Comparison of ENCODE assay signal across 30 cellular contexts in genomic region chr20:61728326-61728725, GRCh38.
"Had no signal": no experiment of that assay in that cellular context is flagged by ENCODE, and none has a peak within 500 bp of the region (broad histone marks: within the 10 kb centered on the region; RNA-seq: fewer than 3 reads in every experiment).

No MANE protein-coding gene starts in this region.

- H3K27me3 Mint-ChIP-seq: activated CD4-positive, alpha-beta T cell treated with anti-CD3 and anti-CD28 coated beads, Interleukin-2, amount 10 ng/mL, durations not matched to agents 7 days and 5 days; brain had no signal

- H3K4me3 ChIP-seq: adrenal gland, PC-9, SJSA1 had no signal

- H3K27me3 ChIP-seq: adrenal gland had no signal

- H3K36me3 Mint-ChIP-seq: activated naive CD4-positive, alpha-beta T cell treated with anti-CD3 and anti-CD28 coated beads, Interleukin-2, amount 50 U/mL, for 72 hours; brain had no signal

- H3K4me3 Mint-ChIP-seq: activated CD4-positive, alpha-beta T cell treated with anti-CD3 and anti-CD28 coated beads, Interleukin-2, amount 10 ng/mL, durations not matched to agents 7 days and 5 days; activated naive CD4-positive, alpha-beta T cell treated with anti-CD3 and anti-CD28 coated beads for 36 hours; activated T-cell treated with anti-CD3 and anti-CD28 coated beads, Interleukin-2, amount 50 U/mL, for 4 hours; activated T-helper 1 cell treated with anti-CD3 and anti-CD28 coated beads, Interleukin-12 subunit alpha, Interleukin-12 subunit beta, Interleukin-2, Interleukin-4 antibody, amounts not matched to agents 30 ng/mL and 10 ng/mL and 1 ng/mL, durations not matched to agents 14 hours and 24 hours and 36 hours; T-helper 1 cell treated with Interleukin-12 subunit alpha and Interleukin-12 subunit beta and Interleukin-4 antibody, amounts not matched to agents 30 μg/mL and 1 μg/mL, for 36 hours; T-helper 2 cell treated with Interferon-gamma antibody and Interleukin-4, amounts not matched to agents 5 μg/mL and 100 μg/mL, for 36 hours had no signal

- H3K27ac ChIP-seq: adrenal gland, PC-9, RWPE1, SJSA1 had no signal

- H3K9ac ChIP-seq: SK-N-SH had no signal

- H3K9me3 ChIP-seq: adrenal gland, SK-N-SH had no signal

- DNase-seq: activated CD4-positive, alpha-beta T cell treated with anti-CD3 and anti-CD28 coated beads, Interleukin-2, amount 10 ng/mL, durations not matched to agents 7 days and 5 days; activated CD4-positive, alpha-beta T cell treated with anti-CD3 and anti-CD28 coated beads, Interleukin-2, amount 50 U/mL, for 48 hours; activated CD8-positive, alpha-beta memory T cell treated with anti-CD3 and anti-CD28 coated beads, Interleukin-2, amount 50 U/mL, for 4 hours; activated gamma-delta T cell treated with Interleukin-2 at 50 U/mL for 16 hours; activated naive CD4-positive, alpha-beta T cell treated with anti-CD3 and anti-CD28 coated beads for 36 hours; activated T-cell treated with anti-CD3 and anti-CD28 coated beads for 4 hours; activated T-cell treated with anti-CD3 and anti-CD28 coated beads, Interleukin-2, amount 50 U/mL, for 4 hours; adrenal gland; NCI-H1092 treated with DMSO at 0.1 percent for 48 hours; NCI-H146; NCI-H2029 treated with DMSO at 0.1 percent for 48 hours; NCI-H2107; NCI-H2171; NCI-H510A; NCI-H526; NCI-H748 treated with DMSO at 0.1 percent for 48 hours; NK-92 treated with Interleukin-12 subunit alpha and Interleukin-12 subunit beta, amount 100 ng/mL, for 24 hours; PC-9; SHP77; SK-N-SH had no signal

- H3K4me1 ChIP-seq: adrenal gland, SJSA1 had no signal

- FAIRE-seq: bronchial epithelial cell, RCC 7860, TTC549 had no signal

- ATAC-seq: activated naive CD4-positive, alpha-beta T cell treated with anti-CD3 and anti-CD28 coated beads, Interleukin-2, amount 50 U/mL, for 72 hours; activated T-cell treated with anti-CD3 and anti-CD28 coated beads, Interleukin-2, amount 50 U/mL, for 4 hours had no signal

- H3K27ac Mint-ChIP-seq: activated CD4-positive, alpha-beta T cell treated with anti-CD3 and anti-CD28 coated beads, Interleukin-2, amount 10 ng/mL, durations not matched to agents 7 days and 5 days; activated naive CD4-positive, alpha-beta T cell treated with anti-CD3 and anti-CD28 coated beads for 36 hours; activated naive CD4-positive, alpha-beta T cell treated with anti-CD3 and anti-CD28 coated beads, Interleukin-2, amount 50 U/mL, for 72 hours; activated T-helper 1 cell treated with anti-CD3 and anti-CD28 coated beads, Interleukin-12 subunit alpha, Interleukin-12 subunit beta, Interleukin-2, Interleukin-4 antibody, amounts not matched to agents 30 ng/mL and 10 ng/mL and 1 ng/mL, durations not matched to agents 14 hours and 24 hours and 36 hours; T-helper 1 cell treated with Interleukin-12 subunit alpha and Interleukin-12 subunit beta and Interleukin-4 antibody, amounts not matched to agents 30 μg/mL and 1 μg/mL, for 36 hours; T-helper 2 cell treated with Interferon-gamma antibody and Interleukin-4, amounts not matched to agents 5 μg/mL and 100 μg/mL, for 36 hours had no signal

- H3K4me1 Mint-ChIP-seq: activated CD4-positive, alpha-beta T cell treated with anti-CD3 and anti-CD28 coated beads, Interleukin-2, amount 10 ng/mL, durations not matched to agents 7 days and 5 days had no signal

- H3K36me3 ChIP-seq: adrenal gland, SJSA1 had no signal

- H3K9me3 Mint-ChIP-seq: activated CD4-positive, alpha-beta T cell treated with anti-CD3 and anti-CD28 coated beads, Interleukin-2, amount 10 ng/mL, durations not matched to agents 7 days and 5 days; activated naive CD4-positive, alpha-beta T cell treated with anti-CD3 and anti-CD28 coated beads for 36 hours; activated naive CD4-positive, alpha-beta T cell treated with anti-CD3 and anti-CD28 coated beads, Interleukin-2, amount 50 U/mL, for 72 hours; activated T-cell treated with anti-CD3 and anti-CD28 coated beads, Interleukin-2, amount 50 U/mL, for 4 hours; activated T-helper 1 cell treated with anti-CD3 and anti-CD28 coated beads, Interleukin-12 subunit alpha, Interleukin-12 subunit beta, Interleukin-2, Interleukin-4 antibody, amounts not matched to agents 30 ng/mL and 10 ng/mL and 1 ng/mL, durations not matched to agents 14 hours and 24 hours and 36 hours; brain; T-helper 1 cell treated with Interleukin-12 subunit alpha and Interleukin-12 subunit beta and Interleukin-4 antibody, amounts not matched to agents 30 μg/mL and 1 μg/mL, for 36 hours; T-helper 2 cell treated with Interferon-gamma antibody and Interleukin-4, amounts not matched to agents 5 μg/mL and 100 μg/mL, for 36 hours had no signal
